In the genomic region with DNA sequence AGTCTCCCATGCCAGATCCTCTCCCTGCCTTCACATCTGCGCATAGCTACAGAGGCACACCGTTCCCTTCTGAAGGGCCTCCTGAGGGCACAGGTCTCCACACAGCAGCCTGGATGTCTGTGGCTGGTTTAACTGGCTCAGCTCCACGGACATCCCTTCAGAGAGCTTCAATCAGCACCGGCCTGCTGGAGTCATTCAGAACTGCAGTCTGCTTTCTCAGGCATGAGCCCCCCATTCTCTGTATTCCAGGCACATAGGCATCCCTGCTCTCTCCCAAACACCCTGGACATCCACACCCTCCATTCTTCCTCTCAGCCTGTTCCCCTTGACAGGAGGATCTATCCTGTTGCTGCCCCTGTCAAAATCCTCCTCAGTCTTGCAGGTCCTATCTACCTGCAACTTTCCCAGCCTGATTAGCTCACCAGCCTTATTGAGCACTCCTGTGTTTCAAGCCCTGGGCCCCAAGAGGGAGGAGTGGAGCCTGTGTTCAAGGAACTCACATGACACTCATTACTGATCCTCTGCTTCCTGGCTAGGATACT, we compare ENCODE assay signal across 15 cellular contexts. TPM values are rescaled to one million over a fixed set of nuclear protein-coding genes. Genes with fewer than 3 reads are reported as not detected.
DNase-seq lines count a peak whose midpoint lies in the region; ATAC-seq and TF ChIP-seq lines count a peak whose summit lies in the region.
"Had no signal": no experiment of that assay in that cellular context is flagged by ENCODE, and none has a peak within 500 bp of the region (broad histone marks: within the 10 kb centered on the region; RNA-seq: fewer than 3 reads in every experiment).

No MANE protein-coding gene starts in this region.

- POLR2A ChIA-PET in GM10248 (lab: Yijun Ruan, JAX), result interaction anchor here (0.6 kb wide), 2 partner anchors 268 to 537 kb away, joined by 3 read pairs; no protein-coding TSS in a partner anchor

- no peaks in the 10 kb centered on the region for H3K27me3 ChIP-seq in Karpas-422 (ENCODE audit: low read length)
- H3K27me3 ChIP-seq: BLaER1 treated with 17β-estradiol and CSF1 and Interleukin-3, amounts not matched to agents 10 nM and 100 nM; right atrium auricular region had no signal

- peaks cover 3% of the 10 kb centered on the region; the same call in 1 of the 2 replicates for H3K9me3 ChIP-seq in Karpas-422 (ENCODE audit: low read length)

- intact Hi-C loops in activated T-helper 2 cell treated with anti-CD3 and anti-CD28 coated beads, Interferon-gamma antibody, Interleukin-2, Interleukin-4, amounts not matched to agents 10 μg/mL and 5 μg/mL and 100 μg/mL, durations not matched to agents 14 hours and 24 hours and 36 hours (cut with micrococcal nuclease), result no loop called here

- peaks cover 4 to 5% of the 10 kb centered on the region in 2 donors for H3K4me1 Mint-ChIP-seq in effector memory CD8-positive, alpha-beta T cell (ENCODE audit: low read depth in 2 of 2)
- peaks cover 3% of the 10 kb centered on the region for H3K4me1 Mint-ChIP-seq in neural crest cell
- H3K4me1 Mint-ChIP-seq in activated T-helper 2 cell treated with anti-CD3 and anti-CD28 coated beads, Interferon-gamma antibody, Interleukin-2, Interleukin-4, amounts not matched to agents 10 μg/mL and 5 μg/mL and 100 μg/mL, durations not matched to agents 14 hours and 24 hours and 36 hours (ENCODE audit: low read depth), result peaks cover 15% of the 10 kb centered on the region

- H3K4me3 Mint-ChIP-seq in effector memory CD8-positive, alpha-beta T cell, result no peak overlapping the region
- no peak overlapping the region for H3K4me3 Mint-ChIP-seq in neural crest cell
- H3K4me3 Mint-ChIP-seq in activated T-helper 2 cell treated with anti-CD3 and anti-CD28 coated beads, Interferon-gamma antibody, Interleukin-2, Interleukin-4, amounts not matched to agents 10 μg/mL and 5 μg/mL and 100 μg/mL, durations not matched to agents 14 hours and 24 hours and 36 hours (ENCODE audit: low read depth), result no peak overlapping the region

- H3K4me3 ChIP-seq in Karpas-422 (ENCODE audit: low read length), result no peak overlapping the region
- H3K4me3 ChIP-seq: BLaER1 treated with 17β-estradiol and CSF1 and Interleukin-3, amounts not matched to agents 10 nM and 100 nM; right atrium auricular region had no signal

- no peaks in the 10 kb centered on the region for H3K36me3 Mint-ChIP-seq in effector memory CD8-positive, alpha-beta T cell (ENCODE audit: insufficient read depth)
- H3K36me3 Mint-ChIP-seq in neural crest cell (ENCODE audit: low read depth), result no peaks in the 10 kb centered on the region
- H3K36me3 Mint-ChIP-seq in activated T-helper 2 cell treated with anti-CD3 and anti-CD28 coated beads, Interferon-gamma antibody, Interleukin-2, Interleukin-4, amounts not matched to agents 10 μg/mL and 5 μg/mL and 100 μg/mL, durations not matched to agents 14 hours and 24 hours and 36 hours (ENCODE audit: low read depth), result no peaks in the 10 kb centered on the region

- H3K9me3 Mint-ChIP-seq in effector memory CD8-positive, alpha-beta T cell, result no peaks in the 10 kb centered on the region
- H3K9me3 Mint-ChIP-seq in neural crest cell, result no peaks in the 10 kb centered on the region
- no peaks in the 10 kb centered on the region for H3K9me3 Mint-ChIP-seq in activated T-helper 2 cell treated with anti-CD3 and anti-CD28 coated beads, Interferon-gamma antibody, Interleukin-2, Interleukin-4, amounts not matched to agents 10 μg/mL and 5 μg/mL and 100 μg/mL, durations not matched to agents 14 hours and 24 hours and 36 hours

- H3K9ac ChIP-seq in Karpas-422 (ENCODE audit: low read length), result no peak overlapping the region
- H3K9ac ChIP-seq: BLaER1 treated with 17β-estradiol and CSF1 and Interleukin-3, amounts not matched to agents 10 nM and 100 nM had no signal

- H3K27me3 Mint-ChIP-seq in effector memory CD8-positive, alpha-beta T cell, result no peaks in the 10 kb centered on the region
- H3K27me3 Mint-ChIP-seq in neural crest cell (ENCODE audit: low read depth), result peaks cover 25% of the 10 kb centered on the region
- H3K27me3 Mint-ChIP-seq in activated T-helper 2 cell treated with anti-CD3 and anti-CD28 coated beads, Interferon-gamma antibody, Interleukin-2, Interleukin-4, amounts not matched to agents 10 μg/mL and 5 μg/mL and 100 μg/mL, durations not matched to agents 14 hours and 24 hours and 36 hours (ENCODE audit: low read depth), result peaks cover 4% of the 10 kb centered on the region

- TF ChIP-seq CTCF in GM10248 (IDR thresholded peaks at IDR 0.05; ENCODE audit: control extremely low read depth, extremely low read depth, low read depth, missing control alignments) (no peak), neural crest cell (conservative IDR thresholded peaks at IDR 0.05) (peak; percentile 33)

- DNase-seq in GM10248 (ENCODE audit: extremely low spot score) (peak; percentile 12), NAMALWA (ENCODE audit: low spot score) (peak; percentile 16), neural crest cell (ENCODE audit: low read depth, low spot score) (no peak), Karpas-422 (no peak), 8988T (no peak)
- no peak for DNase-seq in effector memory CD8-positive, alpha-beta T cell
- no peak for DNase-seq in activated T-helper 2 cell treated with anti-CD3 and anti-CD28 coated beads, Interferon-gamma antibody, Interleukin-2, Interleukin-4, amounts not matched to agents 10 μg/mL and 5 μg/mL and 100 μg/mL, durations not matched to agents 14 hours and 24 hours and 36 hours (ENCODE audit: low spot score)
- DNase-seq: activated CD4-positive, alpha-beta T cell treated with anti-CD3 and anti-CD28 coated beads, Interleukin-2, amount 50 U/mL, for 1 hour; effector CD8-positive, alpha-beta T cell; NCI-H1436 treated with DMSO at 0.1 percent for 48 hours; stimulated activated CD4-positive, alpha-beta T cell treated with anti-CD3 and anti-CD28 coated beads, Interleukin-4, amount 100 ng/mL, for 1 hour had no signal

- ATAC-seq in effector memory CD8-positive, alpha-beta T cell (replicated peaks), result no peak
- no peak for ATAC-seq in GM19035 (IDR thresholded peaks at IDR 0.05; ENCODE audit: unreplicated experiment)

- peak overlapping the region; percentile 23 to 30 for H3K27ac Mint-ChIP-seq in effector memory CD8-positive, alpha-beta T cell
- H3K27ac Mint-ChIP-seq in neural crest cell (ENCODE audit: unreplicated experiment), result no peak overlapping the region
- H3K27ac Mint-ChIP-seq in activated T-helper 2 cell treated with anti-CD3 and anti-CD28 coated beads, Interferon-gamma antibody, Interleukin-2, Interleukin-4, amounts not matched to agents 10 μg/mL and 5 μg/mL and 100 μg/mL, durations not matched to agents 14 hours and 24 hours and 36 hours, result no peak overlapping the region

- H3K27ac ChIP-seq in Karpas-422 (ENCODE audit: low read length), result no peak overlapping the region
- H3K27ac ChIP-seq: BLaER1 treated with 17β-estradiol and CSF1 and Interleukin-3, amounts not matched to agents 10 nM and 100 nM; right atrium auricular region; RWPE1 had no signal

- H3K36me3 ChIP-seq in Karpas-422 (ENCODE audit: insufficient read depth, low read length), result no peaks in the 10 kb centered on the region
- H3K36me3 ChIP-seq: BLaER1 treated with 17β-estradiol and CSF1 and Interleukin-3, amounts not matched to agents 10 nM and 100 nM; right atrium auricular region had no signal

- CTCF ChIA-PET in GM10248 (lab: Yijun Ruan, JAX), result interaction anchor here (0.7 to 7.1 kb wide), 38 partner anchors 8 to 675 kb away, joined by 3 to 119 read pairs (median 8); a partner anchor contains a TSS

- no peaks in the 10 kb centered on the region for H3K4me1 ChIP-seq in Karpas-422 (ENCODE audit: low read length)

- H3K79me2 ChIP-seq in Karpas-422 (ENCODE audit: low read length), result no peaks in the 10 kb centered on the region

- no peaks in the 10 kb centered on the region for H4K20me1 ChIP-seq in Karpas-422 (ENCODE audit: insufficient read depth, low read depth, low read length)
- H4K20me1 ChIP-seq: BLaER1 treated with 17β-estradiol and CSF1 and Interleukin-3, amounts not matched to agents 10 nM and 100 nM had no signal

- no peak overlapping the region for H3K4me2 ChIP-seq in Karpas-422 (ENCODE audit: low read depth, low read length, poor library complexity, severe bottlenecking)

- H2AFZ ChIP-seq in Karpas-422 (ENCODE audit: low read length), result no peak overlapping the region

- H3K9me2 ChIP-seq in Karpas-422 (replicated peaks; ENCODE audit: insufficient read depth, low read length), result no peaks in the 10 kb centered on the region

RNA-seq across cellular contexts. Expression of a gene that starts 2.9 kb away (rescaled TPM):
- not detected in 2 replicates for total RNA-seq in neural crest cell
- 2.2 and 2.3 TPM in 2 replicates for total RNA-seq in activated T-helper 2 cell treated with anti-CD3 and anti-CD28 coated beads, Interferon-gamma antibody, Interleukin-2, Interleukin-4, amounts not matched to agents 10 μg/mL and 5 μg/mL and 100 μg/mL, durations not matched to agents 14 hours and 24 hours and 36 hours
- 2.1 and 19.0 TPM in 2 replicates for total RNA-seq in Karpas-422 (2014; rRNA removed; shearing (Covaris generic); ENCODE audit: low replicate concordance)
- total RNA-seq: right atrium auricular region had no signal

RNA-seq across cellular contexts. Expression of a gene that starts 54.6 kb away (rescaled TPM):
- total RNA-seq in neural crest cell, result 1.3 and 1.4 TPM in 2 replicates
- 0.09 TPM in 2 replicates for total RNA-seq in activated T-helper 2 cell treated with anti-CD3 and anti-CD28 coated beads, Interferon-gamma antibody, Interleukin-2, Interleukin-4, amounts not matched to agents 10 μg/mL and 5 μg/mL and 100 μg/mL, durations not matched to agents 14 hours and 24 hours and 36 hours
- total RNA-seq in Karpas-422 (2014; rRNA removed; shearing (Covaris generic); ENCODE audit: low replicate concordance), result 0.29 TPM in 1 of 2 replicates, not detected in the other

Comparison
In these comparisons a context has a peak if more than half of its experiments do, and no peak if none do; other contexts are left out.
1. DNase-seq: peak in GM10248 (single experiment) and NAMALWA (single experiment); none in effector memory CD8-positive, alpha-beta T cell (0 of 3), neural crest cell (single experiment), activated T-helper 2 cell treated with anti-CD3 and anti-CD28 coated beads, Interferon-gamma antibody, Interleukin-2, Interleukin-4, amounts not matched to agents 10 μg/mL and 5 μg/mL and 100 μg/mL, durations not matched to agents 14 hours and 24 hours and 36 hours (single experiment), Karpas-422 (single experiment) and 8988T (single experiment).
2. H3K27ac Mint-ChIP-seq: peak in effector memory CD8-positive, alpha-beta T cell (2 of 2); none in neural crest cell (single experiment) and activated T-helper 2 cell treated with anti-CD3 and anti-CD28 coated beads, Interferon-gamma antibody, Interleukin-2, Interleukin-4, amounts not matched to agents 10 μg/mL and 5 μg/mL and 100 μg/mL, durations not matched to agents 14 hours and 24 hours and 36 hours (single experiment).